Comparison of ENCODE assay signal across 13 cellular contexts in the genomic region with DNA sequence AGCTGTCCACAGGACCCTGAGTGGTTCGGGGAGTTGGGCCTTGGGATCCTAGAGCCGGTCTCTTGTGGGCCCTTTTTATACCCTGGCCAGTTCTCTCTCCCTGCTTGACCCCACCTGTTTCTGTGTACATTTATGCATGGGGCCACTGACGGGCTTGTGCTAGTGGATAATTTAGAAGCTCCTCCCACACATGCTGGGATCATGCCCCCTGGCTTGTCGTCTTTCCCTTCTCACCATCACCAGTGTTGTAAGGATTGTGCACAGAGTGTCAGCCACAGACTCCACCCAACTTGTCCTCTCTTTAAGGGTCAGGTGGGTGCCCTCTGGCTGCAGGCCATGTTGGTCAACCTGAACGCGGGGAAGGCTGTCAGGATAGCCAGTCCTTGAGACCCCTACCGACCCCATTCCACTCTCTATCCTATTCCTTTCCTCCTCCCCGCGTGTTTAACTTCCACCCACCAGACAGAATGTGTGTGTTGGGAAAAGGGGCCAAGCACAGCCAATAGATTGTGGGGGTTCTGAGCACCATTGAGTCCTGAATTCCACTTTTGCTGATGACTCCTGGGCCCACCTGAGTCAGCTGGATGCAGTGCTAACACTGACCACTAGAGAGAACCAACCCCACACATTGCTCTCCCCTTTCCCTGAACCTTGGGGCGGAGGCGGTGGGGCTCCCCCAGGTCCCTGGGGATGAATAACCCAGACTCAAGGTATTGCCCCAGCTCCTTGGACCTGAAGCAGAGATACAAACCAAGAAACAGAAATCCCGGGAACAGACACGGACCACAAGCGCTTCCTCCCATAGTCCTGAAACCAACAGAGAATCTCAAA. TPM values are rescaled to one million over a fixed set of nuclear protein-coding genes. Genes with fewer than 3 reads are reported as not detected.
A peak's percentile ranks its signal among the peaks of the same experiment; 100 is the strongest.
DNase-seq lines count a peak whose midpoint lies in the region; ATAC-seq, FAIRE-seq and TF ChIP-seq lines count a peak whose summit lies in the region.
"Not testable (repeated sequence)": the region's sequence is repeated elsewhere in the genome, so short reads cannot be mapped to it uniquely, and the experiment has no call there.
"Had no signal": no experiment of that assay in that cellular context is flagged by ENCODE, and none has a peak within 500 bp of the region (broad histone marks: within the 10 kb centered on the region; RNA-seq: fewer than 3 reads in every experiment).

A gene (minus strand): TSS at position 51 of the 831 bp plus-strand sequence. CDS start 63 bp downstream, outside the sequence.

- not testable (repeated sequence) for H3K9me3 ChIP-seq in GM12878 (replicated peaks; ENCODE audit: control insufficient read depth, insufficient read depth, low read length); upper lobe of right lung

- not testable (repeated sequence) for H3K4me1 Mint-ChIP-seq in GM23338, activated B cell treated with CpG ODN at 0.5 μM for 24 hours

- peak in 1 of 2 experiments; percentile 6; a peak in 1 of 4 replicates for TF ChIP-seq CTCF in GM23338 (conservative IDR thresholded peaks at IDR 0.05; ENCODE audit: low read depth in 2 of 2)
- TF ChIP-seq CTCF in activated B cell treated with CpG ODN at 0.5 μM for 24 hours (IDR thresholded peaks at IDR 0.05); GM12878 (IDR thresholded peaks at IDR 0.05 in 2 of 3, conservative IDR thresholded peaks at IDR 0.05 in 1 of 3; ENCODE audit: control insufficient read depth in 2 of 3, extremely low read depth in 1 of 3, insufficient read depth in 1 of 3, low read depth in 3 of 3, low read length in 3 of 3); upper lobe of right lung (IDR thresholded peaks at IDR 0.05): not testable (repeated sequence)

- not testable (repeated sequence) for H3K36me3 ChIP-seq in GM23338 (ENCODE audit: insufficient read depth); GM12878 (ENCODE audit: control insufficient read depth in 2 of 2, insufficient read depth in 2 of 2, low read length in 1 of 2); upper lobe of right lung

- H3K27me3 Mint-ChIP-seq in GM23338 (ENCODE audit: insufficient read depth, low read depth, poor library complexity); activated B cell treated with CpG ODN at 0.5 μM for 24 hours: not testable (repeated sequence)

- H4K20me1 ChIP-seq in GM23338 (replicated peaks; ENCODE audit: insufficient read depth); GM12878 (ENCODE audit: control insufficient read depth, insufficient read depth): not testable (repeated sequence)

- H3K4me2 ChIP-seq in GM23338; GM12878 (ENCODE audit: control insufficient read depth, insufficient read depth): not testable (repeated sequence)

- not testable (repeated sequence) for TF ChIP-seq RAD21 in GM12878 (IDR thresholded peaks at IDR 0.05; ENCODE audit: insufficient read depth, low read depth, low read length)

- not testable (repeated sequence) for BruUV-seq in GM12878 (replicated peaks; lab: Mats Ljungman, UMichigan)

- not testable (repeated sequence) for H3K27ac Mint-ChIP-seq in GM23338, activated B cell treated with CpG ODN at 0.5 μM for 24 hours

- not testable (repeated sequence) for H3K9ac ChIP-seq in GM12878 (ENCODE audit: control insufficient read depth, insufficient read depth, low read length)

- not testable (repeated sequence) for H3K4me3 ChIP-seq in GM23338, GM12878, upper lobe of right lung

- RAD21 ChIA-PET in GM12878 (lab: Charles Lee; ENCODE audit: unreplicated experiment), result interaction anchor here (1.2 kb wide), 1 partner anchor 50 kb away, joined by 5 read pairs; no protein-coding TSS in a partner anchor

- CTCF ChIA-PET in activated B cell treated with CpG ODN at 0.5 μM for 24 hours (lab: Charles Lee); GM12878 (lab: Yijun Ruan, JAX): not testable (repeated sequence)

- POLR2A ChIA-PET in activated B cell treated with CpG ODN at 0.5 μM for 24 hours (lab: Charles Lee); GM12878 (lab: Charles Lee): not testable (repeated sequence)

- H3F3A ChIP-seq in GM23338 (replicated peaks; ENCODE audit: low read depth), result not testable (repeated sequence)

- not testable (repeated sequence) for TF ChIP-seq POLR2A in GM12878 (IDR thresholded peaks at IDR 0.05; ENCODE audit: low read depth, low read length)

- H3K9me2 ChIP-seq in GM23338 (ENCODE audit: insufficient read depth), result not testable (repeated sequence)

- H3K36me3 Mint-ChIP-seq in GM23338 (ENCODE audit: low read depth); activated B cell treated with CpG ODN at 0.5 μM for 24 hours (ENCODE audit: low read depth): not testable (repeated sequence)

- H3K4me3 Mint-ChIP-seq in GM23338, activated B cell treated with CpG ODN at 0.5 μM for 24 hours: not testable (repeated sequence)

- 58% methylated on average over 8 of the region's 14 CpGs for WGBS in GM12878 (ENCODE audit: insufficient coverage, insufficient replicate concordance, low lambda C conversion rate, missing lambda C conversion rate)

- TF ChIP-seq EP300 in GM12878 (IDR thresholded peaks at IDR 0.05; ENCODE audit: borderline replicate concordance in 1 of 2, control insufficient read depth in 1 of 2, low read depth in 2 of 2, low read length in 2 of 2), result not testable (repeated sequence)

- ATAC-seq in GM23338 (peak; percentile 92), HG03095 (IDR thresholded peaks at IDR 0.05; ENCODE audit: unreplicated experiment) (peak; percentile 60), activated B cell treated with CpG ODN at 0.5 μM for 24 hours (ENCODE audit: low read depth) (peak; percentile 67), GM12878 (peak; percentile 94)
- ATAC-seq in sciatic nerve, upper lobe of right lung: not testable (repeated sequence)

- H3K27me3 ChIP-seq in GM23338 (ENCODE audit: insufficient read depth); GM12878 (replicated peaks in 1 of 2; ENCODE audit: control insufficient read depth in 2 of 2, insufficient read depth in 2 of 2, low read length in 1 of 2); upper lobe of right lung: not testable (repeated sequence)

- H3K9me3 Mint-ChIP-seq in GM23338, activated B cell treated with CpG ODN at 0.5 μM for 24 hours: not testable (repeated sequence)

- not testable (repeated sequence) for H3K4me1 ChIP-seq in GM23338 (ENCODE audit: insufficient read depth); GM12878 (ENCODE audit: control insufficient read depth, insufficient read depth, low read length); upper lobe of right lung

- SMC1A ChIA-PET in GM12878 (lab: Charles Lee; ENCODE audit: uncharacterized antibody, unreplicated experiment), result not testable (repeated sequence)

- not testable (repeated sequence) for DNase-seq in GM23338 (ENCODE audit: low spot score); GM12878 (ENCODE audit: low read depth, low spot score)
- DNase-seq in activated B cell treated with CpG ODN at 0.5 μM for 24 hours, result peak; percentile 3
- peak; percentile 20 for DNase-seq in cardiac septum (ENCODE audit: low spot score)
- peak; percentile 55 for DNase-seq in sciatic nerve (ENCODE audit: low spot score)
- DNase-seq in upper lobe of right lung, result peak; percentile 48

- H3K27ac ChIP-seq in GM23338 (ENCODE audit: low read depth); GM12878 (ENCODE audit: control insufficient read depth, insufficient read depth); upper lobe of right lung: not testable (repeated sequence)

- not testable (repeated sequence) for FAIRE-seq in GM12878 (lab: Jason Lieb, UNC)

- not testable (repeated sequence) for H3K79me2 ChIP-seq in GM23338 (replicated peaks; ENCODE audit: insufficient read depth); GM12878 (ENCODE audit: control insufficient read depth, insufficient read depth, low read length)

- intact Hi-C loops in activated B cell treated with CpG ODN at 0.5 μM for 24 hours (cut with micrococcal nuclease); GM12878 (cut with micrococcal nuclease; ENCODE audit: unreplicated experiment); cardiac septum (cut with DNase I); sciatic nerve (cut with DNase I); upper lobe of right lung (cut with DNase I): not testable (repeated sequence)

- H2AFZ ChIP-seq in GM23338; GM12878 (ENCODE audit: control insufficient read depth, low read depth, low read length): not testable (repeated sequence)

- in situ Hi-C loops in GM12878 (cut with MboI), result not testable (repeated sequence)

TF ChIP-seq in GM12878, 131 proteins besides CTCF, POLR2A, EP300 and RAD21:
- TF ChIP-seq MEF2B (IDR thresholded peaks at IDR 0.05; ENCODE audit: partially characterized antibody, poor library complexity, severe bottlenecking), result peak; percentile 61

RNA-seq across cellular contexts. Expression of the gene that starts here (rescaled TPM):
- total RNA-seq in GM23338 (2014; rRNA removed; shearing (Covaris generic)), result not detected in 2 replicates
- polyA plus RNA-seq in GM23338 (2016; fragmentation: Nextera tagmentation; extraction: Ambion mirVana) (0.68 TPM in 1 of 2 replicates, not detected in the other), GM12878 (2011; rRNA removed) (not detected in 2 replicates), GM12878 (2014; fragmentation: Illumina TruSeq; extraction: Trizol) (not detected in 2 replicates), GM12878 (2014; fragmentation: Nextera tagmentation; extraction: Ambion mirVana) (not detected), GM12878 (2014; rRNA removed) (not detected in 2 replicates), GM12878 (2016; fragmentation: Nextera tagmentation; extraction: Ambion mirVana) (not detected)
- total RNA-seq in activated B cell treated with CpG ODN at 0.5 μM for 24 hours (not detected in 2 replicates), GM12878 (2014; rRNA removed) (not detected in 2 replicates), GM12878 (2014; rRNA removed; fragmentation: Illumina TruSeq; extraction: Trizol) (not detected in 2 replicates), GM12878 (2021) (not detected in 2 replicates), cardiac septum (not detected), sciatic nerve (not detected), upper lobe of right lung (not detected)
- not detected in 2 replicates for total RNA-seq in GM12878 (2013; cell fraction: nucleolus; rRNA removed)
- not detected for polyA plus RNA-seq in GM12878 (2011; ENCODE audit: low read depth)
- not detected in 2 replicates for polyA plus RNA-seq in GM12878 (2011; cell fraction: cytosol; rRNA removed)
- not detected in 2 replicates for polyA plus RNA-seq in GM12878 (2011; cell fraction: nucleus; rRNA removed)
- polyA plus RNA-seq in GM12878 (2012), result not detected in 2 replicates
- polyA minus RNA-seq in GM12878 (2011; rRNA and poly(A)+ RNA removed), result not detected in 2 replicates
- not detected in 2 replicates for polyA minus RNA-seq in GM12878 (2011; cell fraction: cytosol; rRNA and poly(A)+ RNA removed)
- not detected in 2 replicates for polyA minus RNA-seq in GM12878 (2011; cell fraction: nucleus; rRNA and poly(A)+ RNA removed)
- total RNA-seq: Caco-2; CD4-positive, alpha-beta T cell; H1; H9 had no signal
- polyA plus RNA-seq: BJ, IgD-negative memory B cell had no signal

Comparison
In these comparisons a context has a peak if more than half of its experiments do, and no peak if none do; other contexts are left out.
1. Peak in ATAC-seq in GM23338; RNA of the gene not detected or under 1 TPM.
2. Peak in DNase-seq and ATAC-seq in activated B cell treated with CpG ODN at 0.5 μM for 24 hours; RNA of the gene not detected or under 1 TPM.
3. Peak in ATAC-seq in GM12878; RNA of the gene not detected or under 1 TPM.
4. Peak in DNase-seq in cardiac septum; RNA of the gene not detected or under 1 TPM.
5. Peak in DNase-seq in sciatic nerve; RNA of the gene not detected or under 1 TPM.
6. Peak in DNase-seq in upper lobe of right lung; RNA of the gene not detected or under 1 TPM.